In the genomic region with DNA sequence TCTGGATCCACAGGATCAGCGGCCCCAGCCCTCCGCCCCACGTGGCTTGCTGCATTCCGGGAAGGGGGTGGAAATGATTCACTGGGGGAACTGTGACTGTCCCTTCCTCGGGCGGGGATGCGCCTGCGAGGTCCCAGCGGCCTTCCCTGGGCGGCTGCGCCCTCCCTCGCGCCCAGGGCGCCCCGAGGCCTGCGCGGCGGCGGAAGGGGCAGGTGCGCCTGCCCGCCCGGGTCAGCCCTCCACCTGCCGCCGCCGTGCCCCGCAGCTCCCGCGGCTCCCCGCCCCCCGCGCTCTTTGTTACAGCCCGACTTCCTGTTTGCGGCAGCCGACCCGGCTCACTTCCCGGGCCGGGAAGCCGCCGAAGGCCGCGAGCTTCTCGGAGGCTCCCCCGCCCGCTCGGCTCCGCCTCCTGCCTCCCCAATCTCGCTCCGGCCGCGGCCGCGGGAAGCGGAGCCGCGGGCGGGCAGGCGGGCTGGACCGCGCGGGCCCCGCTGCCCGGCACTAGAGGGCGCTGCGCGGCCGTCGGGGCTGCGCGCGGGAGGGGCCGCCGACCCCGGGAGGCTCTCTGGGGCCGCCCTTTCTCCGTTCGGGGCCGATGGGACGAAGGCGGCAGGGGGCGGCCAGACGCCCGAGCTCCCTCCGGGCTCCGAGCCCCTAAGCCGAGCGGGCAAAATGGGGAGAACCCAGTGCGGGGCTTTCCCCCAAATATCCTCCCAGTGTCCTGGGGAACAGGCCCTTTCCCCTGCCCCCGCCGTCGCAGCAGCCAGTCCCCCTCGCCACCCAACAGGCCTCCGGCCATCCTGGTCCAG, we compare ENCODE assay signal across 8 cellular contexts. TPM values are rescaled to one million over a fixed set of nuclear protein-coding genes. Genes with fewer than 3 reads are reported as not detected.
A peak's percentile ranks its signal among the peaks of the same experiment; 100 is the strongest.
DNase-seq lines count a peak whose midpoint lies in the region; ATAC-seq lines count a peak whose summit lies in the region.

No MANE protein-coding gene starts in this region.

- peak overlapping the region; percentile 81 for H3K27ac ChIP-seq in right cardiac atrium (ENCODE audit: low read length)

- peak overlapping the region; percentile 70 for H3K4me3 ChIP-seq in right cardiac atrium (ENCODE audit: low read length)

- no peaks in the 10 kb centered on the region for H3K9me3 Mint-ChIP-seq in T-cell

- no peaks in the 10 kb centered on the region for H3K9me3 ChIP-seq in right cardiac atrium (ENCODE audit: control insufficient read depth, low read length)

- WGBS in right cardiac atrium = under 1% methylated on average over 91 of the region's 92 CpGs

- H3K27me3 Mint-ChIP-seq in T-cell = no peaks in the 10 kb centered on the region

- peak; percentile 76 for DNase-seq in G401 (ENCODE audit: low spot score)
- peak; percentile 49 to 50 for DNase-seq in Kasumi-1 (lab: John Stamatoyannopoulos, UW)
- DNase-seq in T-cell = peak; percentile 30 to 74 (median 55)
- peak in 46 of 58 donors; percentile 12 to 84 (median 48) for DNase-seq in anterior cingulate cortex (lab: John Stamatoyannopoulos, UW)
- DNase-seq in right cardiac atrium = peak; percentile 82 to 92 (median 92)
- DNase-seq in putamen (ENCODE audit: low spot score) = peak; percentile 42

- ATAC-seq in GM21717 (IDR thresholded peaks at IDR 0.05; ENCODE audit: unreplicated experiment) (peak; percentile 45), T-cell (replicated peaks in 1 of 4) (peak; percentile 66 to 79 (median 74)), right cardiac atrium (peak; percentile 78), GM18519 (IDR thresholded peaks at IDR 0.05; ENCODE audit: low FRiP score, unreplicated experiment) (no peak)

- intact Hi-C loops in right cardiac atrium (cut with DNase I) = loop anchor here in 2 of 4 donors (2.0 to 10.0 kb wide), 3 partner anchors 34 to 73 kb away; no protein-coding TSS in a partner anchor

- no peaks in the 10 kb centered on the region for H3K27me3 ChIP-seq in right cardiac atrium (ENCODE audit: control insufficient read depth, insufficient read depth)

- H3K4me1 Mint-ChIP-seq in T-cell = peaks cover 28 to 39% (median 38%) of the 10 kb centered on the region in 3 donors

- H3K27ac Mint-ChIP-seq in T-cell = peak overlapping the region; percentile 79 to 91

- CTCF ChIA-PET in T-cell (lab: Charles Lee) = interaction anchor here (0.6 to 1.7 kb wide), 12 partner anchors 10 to 1637 kb away, joined by 3 to 10 read pairs (median 4); partner anchors contain the start of genes CHAC1 (in 2 of the 2) and VPS18 (in 1 of the 2)

- in situ Hi-C loops in G401 (cut with HindIII; ENCODE audit: low sequenced_read_pairs) = no loop called here

- H3K4me1 ChIP-seq in right cardiac atrium (ENCODE audit: control insufficient read depth, insufficient read depth, low read length) = peaks cover 7% of the 10 kb centered on the region

- H3K4me3 Mint-ChIP-seq in T-cell = peak overlapping the region; percentile 74 to 87 (median 80)

- POLR2A ChIA-PET in T-cell (lab: Charles Lee) = interaction anchor here in 1 of 2 donors (0.6 kb wide), 1 partner anchor 58 kb away, joined by 3 read pairs; no protein-coding TSS in a partner anchor

- H3K36me3 Mint-ChIP-seq in T-cell = no peaks in the 10 kb centered on the region

RNA-seq across cellular contexts. Expression of gene CHAC1, which starts 11.5 kb away (rescaled TPM):
- total RNA-seq in G401 (2014; rRNA removed; shearing (Covaris generic)) = 12.4 and 12.9 TPM in 2 replicates
- total RNA-seq in T-cell = 1 to 10 TPM in 4 of 5 donors, under 1 TPM in 1; 0.44 to 7.5 (median 7.2) TPM
- 1 to 10 TPM; 1.6 to 2.0 (median 1.7) TPM for total RNA-seq in right cardiac atrium
- 3.2 TPM for polyA plus RNA-seq in right cardiac atrium

RNA-seq across cellular contexts. Expression of gene DLL4, which starts 12.6 kb away (rescaled TPM):
- 0.20 and 0.62 TPM in 2 replicates for total RNA-seq in G401 (2014; rRNA removed; shearing (Covaris generic))
- total RNA-seq in T-cell = under 1 TPM in 3 of 5 donors, not detected in 2; 0.12 to 0.25 (median 0.13) TPM
- 10 to 100 TPM in 1 of 4 donors, 1 to 10 TPM in 3; 5.9 to 14.4 (median 7.2) TPM for total RNA-seq in right cardiac atrium
- polyA plus RNA-seq in right cardiac atrium = 7.2 TPM

RNA-seq across cellular contexts. Expression of gene VPS18, which starts 47.5 kb away (rescaled TPM):
- 51.4 and 57.3 TPM in 2 replicates for total RNA-seq in G401 (2014; rRNA removed; shearing (Covaris generic))
- total RNA-seq in T-cell (10 to 100 TPM; 16.2 to 23.4 (median 21.3) TPM), right cardiac atrium (10 to 100 TPM; 17.6 to 21.0 (median 19.4) TPM)
- 12.7 TPM for polyA plus RNA-seq in right cardiac atrium

Comparison
In these comparisons a context has a peak if more than half of its experiments do, and no peak if none do; other contexts are left out.
1. DNase-seq: peak in every context shown above with its lines; median percentile 92 in right cardiac atrium; 76 in G401; 55 in T-cell; 50 in Kasumi-1; 48 in anterior cingulate cortex; 42 in putamen.